In genomic region chr20:31712112-31712553, GRCh38 we compare ENCODE assay signal across 8 cellular contexts. TPM values are rescaled to one million over a fixed set of nuclear protein-coding genes. Genes with fewer than 3 reads are reported as not detected.
DNase-seq lines count a peak whose midpoint lies in the region; ATAC-seq and TF ChIP-seq lines count a peak whose summit lies in the region.

No MANE protein-coding gene starts in this region.

- H3K4me3 Mint-ChIP-seq in activated CD8-positive, alpha-beta memory T cell treated with anti-CD3 and anti-CD28 coated beads, Interleukin-2, amount 10 ng/mL, durations not matched to agents 7 days and 5 days, result no peak overlapping the region

- H3K4me1 ChIP-seq in liver (ENCODE audit: control insufficient read depth in 4 of 4, insufficient read depth in 4 of 4, low read length in 3 of 4), result peaks cover 16 to 67% (median 55%) of the 10 kb centered on the region in 4 donors
- peaks cover 92 to 99% (median 95%) of the 10 kb centered on the region in 4 donors for H3K4me1 ChIP-seq in upper lobe of left lung

- no peak for ATAC-seq in activated CD8-positive, alpha-beta memory T cell treated with anti-CD3 and anti-CD28 coated beads, Interleukin-2, amount 10 ng/mL, durations not matched to agents 7 days and 5 days
- ATAC-seq in upper lobe of left lung (ENCODE audit: low FRiP score in 2 of 2), result peak; percentile 20 to 65
- ATAC-seq in GM21717 (IDR thresholded peaks at IDR 0.05; ENCODE audit: unreplicated experiment), result no peak

- H3K27ac ChIP-seq in angular gyrus (ENCODE audit: low read depth, low read length) (peak overlapping the region; percentile 99), liver (ENCODE audit: low read depth in 1 of 2, low read length in 2 of 2) (peak overlapping the region; percentile 77 to 79), upper lobe of left lung (peak overlapping the region; percentile 95 to 99 (median 99))

- no peak for DNase-seq in activated CD8-positive, alpha-beta memory T cell treated with anti-CD3 and anti-CD28 coated beads, Interleukin-2, amount 10 ng/mL, durations not matched to agents 7 days and 5 days
- no peak for DNase-seq in activated CD8-positive, alpha-beta memory T cell treated with anti-CD3 and anti-CD28 coated beads, Interleukin-2, amount 50 U/mL, for 4 hours
- DNase-seq in upper lobe of left lung (peak in 1 of 2 donors; percentile 46), H7 (no peak), hippocampal formation (lab: John Stamatoyannopoulos, UW) (no peak)

- 23% methylated on average over 5 of the region's 5 CpGs for WGBS in liver
- 21 to 40% methylated on average over 5 of the region's 5 CpGs for WGBS in upper lobe of left lung, 2 donors

- H3K9me3 Mint-ChIP-seq in activated CD8-positive, alpha-beta memory T cell treated with anti-CD3 and anti-CD28 coated beads, Interleukin-2, amount 10 ng/mL, durations not matched to agents 7 days and 5 days (ENCODE audit: low read depth), result no peaks in the 10 kb centered on the region

- peaks cover 86% of the 10 kb centered on the region for H3K4me1 Mint-ChIP-seq in activated CD8-positive, alpha-beta memory T cell treated with anti-CD3 and anti-CD28 coated beads, Interleukin-2, amount 10 ng/mL, durations not matched to agents 7 days and 5 days

- peak overlapping the region in 1 of 2 donors; percentile 1 for H3K9ac ChIP-seq in liver (ENCODE audit: low read depth in 1 of 2, low read length in 2 of 2)

- no peak for TF ChIP-seq RAD21 in liver (IDR thresholded peaks at IDR 0.05)

- CTCF ChIA-PET in activated CD8-positive, alpha-beta memory T cell treated with anti-CD3 and anti-CD28 coated beads, Interleukin-2, amount 10 ng/mL, durations not matched to agents 7 days and 5 days (lab: Charles Lee), result interaction anchor here (1.9 to 22.3 kb wide), 3 partner anchors 11 to 78 kb away, joined by 5 to 685 read pairs (median 48); partner anchors contain the start of gene BCL2L1

- peaks cover 71% of the 10 kb centered on the region for H3K36me3 Mint-ChIP-seq in activated CD8-positive, alpha-beta memory T cell treated with anti-CD3 and anti-CD28 coated beads, Interleukin-2, amount 10 ng/mL, durations not matched to agents 7 days and 5 days

- no peaks in the 10 kb centered on the region for H3K9me3 ChIP-seq in liver (ENCODE audit: control insufficient read depth in 4 of 4, low read length in 3 of 4)
- H3K9me3 ChIP-seq in upper lobe of left lung, result no peaks in the 10 kb centered on the region

- peak overlapping the region; percentile 53 for H3K27ac Mint-ChIP-seq in activated CD8-positive, alpha-beta memory T cell treated with anti-CD3 and anti-CD28 coated beads, Interleukin-2, amount 10 ng/mL, durations not matched to agents 7 days and 5 days

- no peak for TF ChIP-seq CTCF in liver (IDR thresholded peaks at IDR 0.05; ENCODE audit: low read depth, low read length, missing input control)
- TF ChIP-seq CTCF in upper lobe of left lung (IDR thresholded peaks at IDR 0.05), result no peak

- no peaks in the 10 kb centered on the region for H3K27me3 Mint-ChIP-seq in activated CD8-positive, alpha-beta memory T cell treated with anti-CD3 and anti-CD28 coated beads, Interleukin-2, amount 10 ng/mL, durations not matched to agents 7 days and 5 days

- no peaks in the 10 kb centered on the region for H3K27me3 ChIP-seq in liver (ENCODE audit: control insufficient read depth in 4 of 4, insufficient read depth in 4 of 4, low read length in 3 of 4)
- no peaks in the 10 kb centered on the region for H3K27me3 ChIP-seq in upper lobe of left lung
- no peaks in the 10 kb centered on the region for H3K27me3 ChIP-seq in H7 (ENCODE audit: control insufficient read depth, insufficient read depth, low read length)

- TF ChIP-seq POLR2A in upper lobe of left lung (IDR thresholded peaks at IDR 0.05), result peak in 1 of 4 donors; percentile 14

- peaks cover 0 to 3% (median 2%) of the 10 kb centered on the region in 4 donors for H3K36me3 ChIP-seq in liver (ENCODE audit: control insufficient read depth in 4 of 4, insufficient read depth in 3 of 4, low read depth in 1 of 4, low read length in 3 of 4)
- H3K36me3 ChIP-seq in upper lobe of left lung, result peaks cover 0 to 73% (median 19%) of the 10 kb centered on the region in 4 donors
- H3K36me3 ChIP-seq in H7 (replicated peaks; ENCODE audit: control insufficient read depth, insufficient read depth, low read length), result peaks cover 3% of the 10 kb centered on the region; the same call in 1 of the 2 replicates

- H3K4me3 ChIP-seq in liver (ENCODE audit: low read depth in 1 of 3, low read length in 3 of 3) (no peak overlapping the region), upper lobe of left lung (no peak overlapping the region), H7 (ENCODE audit: insufficient read depth, low read depth, low read length) (no peak overlapping the region)

- peak in 2 of 4 donors; percentile 34 to 65 for TF ChIP-seq EP300 in upper lobe of left lung (IDR thresholded peaks at IDR 0.05)

TF ChIP-seq in liver, 16 proteins besides CTCF, POLR2A, EP300 and RAD21:
- no peak for TF ChIP-seq NR2F2 (IDR thresholded peaks at IDR 0.05)
- no peak for TF ChIP-seq REST (IDR thresholded peaks at IDR 0.05)
- TF ChIP-seq FOXA2 (IDR thresholded peaks at IDR 0.05), result no peak
- no peak for TF ChIP-seq EGR1 (IDR thresholded peaks at IDR 0.05; ENCODE audit: low read depth in 2 of 2)
- TF ChIP-seq YY1 (IDR thresholded peaks at IDR 0.05), result no peak
TF ChIP-seq in liver: peak in this region for 0.

RNA-seq across cellular contexts. Expression of gene BCL2L1, which starts 10.5 kb away (rescaled TPM):
- 100 to 1,000 TPM in 1 of 2 experiments, 10 to 100 TPM in 1; 69.8 to 121 TPM for total RNA-seq in activated CD8-positive, alpha-beta memory T cell treated with anti-CD3 and anti-CD28 coated beads, Interleukin-2, amount 10 ng/mL, durations not matched to agents 7 days and 5 days
- total RNA-seq in liver (100 to 1,000 TPM in 1 of 2 donors, 10 to 100 TPM in 1; 48.4 to 124 TPM), upper lobe of left lung (100 to 1,000 TPM; 131 to 245 (median 182) TPM)
- polyA plus RNA-seq in liver, result 10 to 100 TPM; 29.7 to 43.7 TPM
- total RNA-seq in H7 (2014; rRNA removed; shearing (Covaris generic)), result 38.5 and 53.6 TPM in 2 replicates

RNA-seq across cellular contexts. Expression of gene TPX2, which starts 27.0 kb away (rescaled TPM):
- total RNA-seq in activated CD8-positive, alpha-beta memory T cell treated with anti-CD3 and anti-CD28 coated beads, Interleukin-2, amount 10 ng/mL, durations not matched to agents 7 days and 5 days, result 100 to 1,000 TPM; 148 to 159 TPM
- total RNA-seq in liver, result 10 to 100 TPM in 1 of 2 donors, 1 to 10 TPM in 1; 1.3 to 40.8 TPM
- 1 to 10 TPM; 1.1 to 3.6 TPM for polyA plus RNA-seq in liver
- total RNA-seq in upper lobe of left lung, result 1 to 10 TPM; 1.0 to 6.7 (median 3.8) TPM
- 119 and 157 TPM in 2 replicates for total RNA-seq in H7 (2014; rRNA removed; shearing (Covaris generic))

Comparison
In these comparisons a context has a peak if more than half of its experiments do, and no peak if none do; other contexts are left out.
1. ATAC-seq: peak in upper lobe of left lung (2 of 2); none in activated CD8-positive, alpha-beta memory T cell treated with anti-CD3 and anti-CD28 coated beads, Interleukin-2, amount 10 ng/mL, durations not matched to agents 7 days and 5 days (single experiment) and GM21717 (single experiment).
2. Peak in every context shown above with its lines, with median percentiles within 50 percentile points of each other: H3K27ac ChIP-seq.